ENCODE assay signal across 8 cellular contexts in the genomic region with DNA sequence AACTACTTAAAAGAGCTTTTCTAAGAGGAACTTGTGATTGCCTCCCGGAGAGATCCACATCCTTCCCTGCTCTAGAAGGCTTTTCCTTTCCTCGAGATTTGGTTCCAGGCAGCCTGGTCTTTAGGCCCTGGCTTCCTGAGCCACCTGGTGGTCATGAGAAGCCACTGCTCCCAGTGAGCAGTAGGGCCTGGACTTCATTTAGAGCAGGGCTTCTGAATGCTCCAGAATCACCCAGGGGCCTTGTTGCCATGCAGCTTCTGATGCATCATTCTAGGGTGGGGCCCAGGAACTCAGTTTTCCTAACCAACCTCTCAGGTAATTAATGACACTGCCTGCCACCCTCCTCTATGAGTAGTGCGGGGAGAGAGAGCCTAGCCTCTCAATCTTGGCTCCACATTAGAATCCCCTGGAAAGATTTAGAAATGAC. TPM values are rescaled to one million over a fixed set of nuclear protein-coding genes. Genes with fewer than 3 reads are reported as not detected.
DNase-seq lines count a peak whose midpoint lies in the region; ATAC-seq and TF ChIP-seq lines count a peak whose summit lies in the region.

No MANE protein-coding gene starts in this region.

- peaks cover 64% of the 10 kb centered on the region for H3K36me3 Mint-ChIP-seq in activated T-cell treated with anti-CD3 and anti-CD28 coated beads, Interleukin-2, amount 50 U/mL, for 4 hours (ENCODE audit: insufficient read depth)
- peaks cover 67% of the 10 kb centered on the region for H3K36me3 Mint-ChIP-seq in nephron progenitor cell (ENCODE audit: low read depth)

- 3 to 36% methylated on average over 2 to 3 of the region's 3 CpGs for WGBS in thyroid gland, 2 donors

- TF ChIP-seq POLR2A in thyroid gland (IDR thresholded peaks at IDR 0.05) = no peak

- no peak overlapping the region for H3K9ac ChIP-seq in fibroblast of lung (ENCODE audit: insufficient read depth, low read length)

- no peaks in the 10 kb centered on the region for H3K27me3 Mint-ChIP-seq in activated T-cell treated with anti-CD3 and anti-CD28 coated beads, Interleukin-2, amount 50 U/mL, for 4 hours (ENCODE audit: low read depth)
- no peaks in the 10 kb centered on the region for H3K27me3 Mint-ChIP-seq in nephron progenitor cell (ENCODE audit: low read depth, poor library complexity)

- DNase-seq in COR-L47 (lab: John Stamatoyannopoulos, UW) (peak; percentile 20), NOMO-1 treated with DMSO at 0.1 percent for 48 hours (lab: John Stamatoyannopoulos, UW; ENCODE audit: unreplicated experiment) (peak; percentile 36), fibroblast of lung (ENCODE audit: low read depth in 2 of 2) (peak; percentile 66 to 84), nephron progenitor cell (peak; percentile 64), thyroid gland (peak; percentile 66 to 68)
- DNase-seq in activated T-cell treated with anti-CD3 and anti-CD28 coated beads, Interleukin-2, amount 50 U/mL, for 4 hours = peak; percentile 33

- no peak overlapping the region for H3K27ac ChIP-seq in fibroblast of lung (ENCODE audit: insufficient read depth, low read length)
- H3K27ac ChIP-seq in thyroid gland = no peak overlapping the region

- intact Hi-C loops in thyroid gland (cut with DNase I) = loop anchor here (5.0 kb wide), 1 partner anchor 46 kb away; no protein-coding TSS in a partner anchor

- H4K20me1 ChIP-seq in fibroblast of lung (ENCODE audit: control insufficient read depth, extremely low read depth, insufficient read depth, low read length) = no peaks in the 10 kb centered on the region

- no peaks in the 10 kb centered on the region for H3K9me3 Mint-ChIP-seq in activated T-cell treated with anti-CD3 and anti-CD28 coated beads, Interleukin-2, amount 50 U/mL, for 4 hours
- H3K9me3 Mint-ChIP-seq in nephron progenitor cell = no peaks in the 10 kb centered on the region

- H2AFZ ChIP-seq in fibroblast of lung (ENCODE audit: low read length) = no peak overlapping the region

- H3K4me1 ChIP-seq in fibroblast of lung (ENCODE audit: control insufficient read depth, extremely low read depth, insufficient read depth, low read length) (no peaks in the 10 kb centered on the region), thyroid gland (no peaks in the 10 kb centered on the region)

- no peaks in the 10 kb centered on the region for H3K9me3 ChIP-seq in fibroblast of lung (ENCODE audit: control insufficient read depth, insufficient read depth, low read depth, low read length)
- H3K9me3 ChIP-seq in thyroid gland = no peaks in the 10 kb centered on the region

- no peak overlapping the region for H3K4me2 ChIP-seq in fibroblast of lung (ENCODE audit: extremely low read depth, insufficient read depth, low read length)

- no peak overlapping the region for H3K4me3 ChIP-seq in fibroblast of lung (replicated peaks in 1 of 4; ENCODE audit: control extremely low read depth in 1 of 4, insufficient read depth in 1 of 4, low read depth in 3 of 4, low read length in 4 of 4)
- no peak overlapping the region for H3K4me3 ChIP-seq in thyroid gland (replicated peaks in 1 of 3)

- H3K79me2 ChIP-seq in fibroblast of lung (ENCODE audit: control insufficient read depth, insufficient read depth, low read length) = no peaks in the 10 kb centered on the region

- peaks cover 25% of the 10 kb centered on the region for H3K4me1 Mint-ChIP-seq in activated T-cell treated with anti-CD3 and anti-CD28 coated beads, Interleukin-2, amount 50 U/mL, for 4 hours (ENCODE audit: low read depth)
- H3K4me1 Mint-ChIP-seq in nephron progenitor cell = peaks cover 26% of the 10 kb centered on the region

- H3K27me3 ChIP-seq in fibroblast of lung (ENCODE audit: control insufficient read depth, insufficient read depth, low read length) (no peaks in the 10 kb centered on the region), thyroid gland (no peaks in the 10 kb centered on the region)

- peak; percentile 94 to 96 for TF ChIP-seq CTCF in fibroblast of lung (conservative IDR thresholded peaks at IDR 0.05 in 1 of 2, IDR thresholded peaks at IDR 0.05 in 1 of 2; ENCODE audit: low read depth in 1 of 2, low read length in 2 of 2)
- peak; percentile 95 for TF ChIP-seq CTCF in nephron progenitor cell (IDR thresholded peaks at IDR 0.05)
- TF ChIP-seq CTCF in thyroid gland (IDR thresholded peaks at IDR 0.05) = peak; percentile 65 to 96 (median 87)

- no peak overlapping the region for H3K4me3 Mint-ChIP-seq in activated T-cell treated with anti-CD3 and anti-CD28 coated beads, Interleukin-2, amount 50 U/mL, for 4 hours
- H3K4me3 Mint-ChIP-seq in nephron progenitor cell = no peak overlapping the region

- ATAC-seq in GM19324 (IDR thresholded peaks at IDR 0.05; ENCODE audit: low FRiP score, unreplicated experiment) (peak; percentile 75), HG03442 (IDR thresholded peaks at IDR 0.05; ENCODE audit: unreplicated experiment) (peak; percentile 82)
- peak; percentile 87 to 93 for ATAC-seq in activated T-cell treated with anti-CD3 and anti-CD28 coated beads, Interleukin-2, amount 50 U/mL, for 4 hours

- peak overlapping the region; percentile 52 for H3K27ac Mint-ChIP-seq in nephron progenitor cell

- H3K36me3 ChIP-seq in fibroblast of lung (ENCODE audit: control insufficient read depth, insufficient read depth, low read length) = peaks cover 9% of the 10 kb centered on the region
- peaks cover 40% of the 10 kb centered on the region in 2 donors for H3K36me3 ChIP-seq in thyroid gland

RNA-seq across cellular contexts. Expression of a gene that starts 29.6 kb away (rescaled TPM):
- 100 to 1,000 TPM; 198 to 222 (median 214) TPM for total RNA-seq in activated T-cell treated with anti-CD3 and anti-CD28 coated beads, Interleukin-2, amount 50 U/mL, for 4 hours
- total RNA-seq in fibroblast of lung (71.7 and 79.1 TPM in 2 replicates), thyroid gland (100 to 1,000 TPM in 1 of 4 donors, 10 to 100 TPM in 3; 64.1 to 116 (median 75.3) TPM)
- polyA plus RNA-seq in fibroblast of lung = 89.0 and 108 TPM in 2 replicates
- polyA plus RNA-seq in fibroblast of lung (2012) = 80.2 and 108 TPM in 2 replicates
- polyA minus RNA-seq in fibroblast of lung (ENCODE audit: low replicate concordance) = 5.8 and 7.4 TPM in 2 replicates

Comparison
In these comparisons a context has a peak if more than half of its experiments do, and no peak if none do; other contexts are left out.
1. DNase-seq: peak in every context shown above with its lines; median percentile 75 in fibroblast of lung; 67 in thyroid gland; 64 in nephron progenitor cell; 36 in NOMO-1 treated with DMSO at 0.1 percent for 48 hours; 33 in activated T-cell treated with anti-CD3 and anti-CD28 coated beads, Interleukin-2, amount 50 U/mL, for 4 hours; 20 in COR-L47.